19 cellular contexts compared by ENCODE assay signal in the genomic region with DNA sequence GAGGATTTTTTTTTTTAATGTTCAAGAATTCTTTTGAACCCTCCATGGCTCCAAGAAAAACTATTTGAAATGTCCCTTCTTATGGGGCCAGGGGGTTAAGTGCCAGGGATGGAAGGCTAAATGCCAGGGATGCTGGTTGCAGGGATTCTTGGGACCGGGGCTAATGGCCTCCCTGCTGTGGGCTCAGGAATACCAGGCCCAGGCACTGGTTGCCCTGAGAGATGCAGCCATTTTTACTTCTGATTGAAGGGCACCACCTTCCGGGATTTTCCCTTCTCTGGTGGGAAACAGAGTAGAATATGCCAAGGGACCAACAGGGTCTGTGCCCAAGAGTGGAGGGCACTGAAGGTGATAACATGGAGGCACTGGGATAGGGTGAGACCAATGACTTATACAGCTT.
"Had no signal": no experiment of that assay in that cellular context is flagged by ENCODE, and none has a peak within 500 bp of the region (broad histone marks: within the 10 kb centered on the region; RNA-seq: fewer than 3 reads in every experiment).

No MANE protein-coding gene starts in this region.

- H3K27ac Mint-ChIP-seq: activated CD4-positive, alpha-beta T cell treated with anti-CD3 and anti-CD28 coated beads, Interleukin-2, amount 10 ng/mL, durations not matched to agents 24 days and 14 days; activated naive CD8-positive, alpha-beta T cell; activated T-cell treated with anti-CD3 and anti-CD28 coated beads, Interleukin-2, amount 50 U/mL, for 72 hours had no signal

- H3K9me3 Mint-ChIP-seq: activated CD4-positive, alpha-beta T cell treated with anti-CD3 and anti-CD28 coated beads, Interleukin-2, amount 10 ng/mL, durations not matched to agents 24 days and 14 days; activated T-cell treated with anti-CD3 and anti-CD28 coated beads, Interleukin-2, amount 50 U/mL, for 72 hours had no signal

- H3K4me1 ChIP-seq: body of pancreas, colonic mucosa had no signal

- H3K9me3 ChIP-seq: body of pancreas, colonic mucosa, heart left ventricle, suprapubic skin, upper lobe of right lung had no signal

- H3K27ac ChIP-seq: body of pancreas, colonic mucosa had no signal

- H3K36me3 ChIP-seq: colonic mucosa, heart left ventricle, suprapubic skin, upper lobe of right lung had no signal

- H3K36me3 Mint-ChIP-seq: activated naive CD8-positive, alpha-beta T cell had no signal

- H3K27me3 Mint-ChIP-seq: activated CD4-positive, alpha-beta T cell treated with anti-CD3 and anti-CD28 coated beads, Interleukin-2, amount 10 ng/mL, durations not matched to agents 24 days and 14 days; activated naive CD8-positive, alpha-beta T cell had no signal

- H3K27me3 ChIP-seq: body of pancreas, colonic mucosa, heart left ventricle, suprapubic skin, upper lobe of right lung had no signal

- DNase-seq: activated CD4-positive, alpha-beta T cell treated with anti-CD3 and anti-CD28 coated beads, Interleukin-2, amount 10 ng/mL, durations not matched to agents 24 days and 14 days; activated CD4-positive, CD25-positive, alpha-beta regulatory T cell; activated CD8-positive, alpha-beta memory T cell treated with anti-CD3 and anti-CD28 coated beads, Interleukin-2, amount 50 U/mL, for 48 hours; activated gamma-delta T cell; activated T-cell treated with anti-CD3 and anti-CD28 coated beads, Interleukin-2, amount 50 U/mL, for 72 hours; amniotic stem cell; body of pancreas; central memory CD4-positive, alpha-beta T cell; colonic mucosa; effector CD8-positive, alpha-beta T cell; foreskin melanocyte; stimulated activated CD4-positive, alpha-beta T cell treated with anti-CD3 and anti-CD28 coated beads, Interleukin-4, amount 100 ng/mL, for 24 hours; stimulated activated naive CD4-positive, alpha-beta T cell treated with Interleukin-2 at 50 U/mL for 16 hours; T-helper 2 cell; upper lobe of right lung had no signal

- H3K4me3 ChIP-seq: body of pancreas, colonic mucosa, heart left ventricle, skin epidermis, suprapubic skin, upper lobe of right lung had no signal

- H3K4me3 Mint-ChIP-seq: activated CD4-positive, alpha-beta T cell treated with anti-CD3 and anti-CD28 coated beads, Interleukin-2, amount 10 ng/mL, durations not matched to agents 24 days and 14 days; activated naive CD8-positive, alpha-beta T cell; activated T-cell treated with anti-CD3 and anti-CD28 coated beads, Interleukin-2, amount 50 U/mL, for 72 hours had no signal
